In genomic region chr13:51070005-51070649, GRCh38 we compare ENCODE assay signal across 8 cellular contexts. TPM values are rescaled to one million over a fixed set of nuclear protein-coding genes. Genes with fewer than 3 reads are reported as not detected.
A peak's percentile ranks its signal among the peaks of the same experiment; 100 is the strongest.
DNase-seq lines count a peak whose midpoint lies in the region; TF ChIP-seq lines count a peak whose summit lies in the region.

No MANE protein-coding gene starts in this region.

- peak overlapping the region; percentile 39 for H3K9ac ChIP-seq in Loucy (ENCODE audit: low read depth, low read length, poor library complexity, severe bottlenecking)

- H3K36me3 ChIP-seq in Loucy (ENCODE audit: insufficient read depth, low read length) = no peaks in the 10 kb centered on the region
- H3K36me3 ChIP-seq in osteoblast (ENCODE audit: insufficient read depth, low read length) = no peaks in the 10 kb centered on the region
- no peaks in the 10 kb centered on the region for H3K36me3 ChIP-seq in tibial artery

- H3K4me1 ChIP-seq in Loucy (ENCODE audit: insufficient read depth, low read length, poor library complexity, severe bottlenecking) (peaks cover 31% of the 10 kb centered on the region), osteoblast (ENCODE audit: insufficient read depth, low read length) (peaks cover 12% of the 10 kb centered on the region), tibial artery (no peaks in the 10 kb centered on the region)

- intact Hi-C loops in tibial artery (cut with DNase I; ENCODE audit: low total_unique reads) = no loop called here

- H3K79me2 ChIP-seq in Loucy (ENCODE audit: insufficient read depth, low read length) (no peaks in the 10 kb centered on the region), osteoblast (ENCODE audit: insufficient read depth, low read length) (no peaks in the 10 kb centered on the region)

- no peaks in the 10 kb centered on the region for H3K9me2 ChIP-seq in Loucy (replicated peaks; ENCODE audit: low read depth, low read length)

- DNase-seq in Daoy (ENCODE audit: low read depth) (peak; percentile 75), GOT3 (lab: John Stamatoyannopoulos, UW) (peak; percentile 35), SHP77 treated with DMSO at 0.1 percent for 48 hours (lab: John Stamatoyannopoulos, UW) (peak; percentile 68), foreskin melanocyte (peak; percentile 73), osteoblast (ENCODE audit: insufficient read length, low spot score, missing footprints) (peak; percentile 90), tibial artery (peak; percentile 73 to 85)
- DNase-seq in activated T-helper 9 cell treated with anti-CD3 and anti-CD28 coated beads, Interleukin-2, amount 50 U/mL, for 16 hours (ENCODE audit: low read depth) = peak; percentile 65

- H3K9me3 ChIP-seq in Loucy (ENCODE audit: insufficient read depth, low read depth, low read length) (no peaks in the 10 kb centered on the region), osteoblast (ENCODE audit: low read depth, low read length) (no peaks in the 10 kb centered on the region), tibial artery (no peaks in the 10 kb centered on the region)

- H3K4me3 ChIP-seq in Loucy (ENCODE audit: low read length, poor library complexity, severe bottlenecking) (peak overlapping the region; percentile 3), osteoblast (ENCODE audit: insufficient read depth, low read length) (no peak overlapping the region), tibial artery (no peak overlapping the region)

- H3F3A ChIP-seq in Loucy (ENCODE audit: low read depth) = 0 out of 2 replicates have a peak, but pooled peaks cover 4% of the 10 kb centered on the region

- H3K4me2 ChIP-seq in Loucy (ENCODE audit: low read depth, low read length, poor library complexity, severe bottlenecking) (peak overlapping the region; percentile 41), osteoblast (ENCODE audit: insufficient read depth, low read length) (peak overlapping the region; percentile 29)

- H3K27ac ChIP-seq in osteoblast (ENCODE audit: low read depth, low read length) (no peak overlapping the region), tibial artery (no peak overlapping the region)

- peak; percentile 99 for TF ChIP-seq CTCF in Loucy (conservative IDR thresholded peaks at IDR 0.05; ENCODE audit: low read length)
- TF ChIP-seq CTCF in osteoblast (IDR thresholded peaks at IDR 0.05; ENCODE audit: extremely low read depth, low read depth, low read length) = peak; percentile 97
- TF ChIP-seq CTCF in tibial artery (IDR thresholded peaks at IDR 0.05) = peak; percentile 85 to 88

- H2AFZ ChIP-seq in Loucy (ENCODE audit: low read length) (peak overlapping the region; percentile 67), osteoblast (ENCODE audit: low read length) (peak overlapping the region; percentile 58)

- H3K27me3 ChIP-seq in Loucy (ENCODE audit: insufficient read depth, low read length, poor library complexity, severe bottlenecking) (no peaks in the 10 kb centered on the region), osteoblast (ENCODE audit: insufficient read depth, low read length) (peaks cover 11% of the 10 kb centered on the region), tibial artery (peaks cover 0 to 9% of the 10 kb centered on the region in 2 donors)

- no peaks in the 10 kb centered on the region for H4K20me1 ChIP-seq in Loucy (ENCODE audit: insufficient read depth, low read length, poor library complexity, severe bottlenecking)
- no peaks in the 10 kb centered on the region for H4K20me1 ChIP-seq in osteoblast (ENCODE audit: insufficient read depth, low read length)

RNA-seq across cellular contexts. Expression of gene C13orf42, which starts 40.9 kb away (rescaled TPM):
- not detected in 2 replicates for total RNA-seq in Daoy (2014; rRNA removed; shearing (Covaris generic))
- not detected in 2 replicates for total RNA-seq in osteoblast

Comparison
In these comparisons a context has a peak if more than half of its experiments do, and no peak if none do; other contexts are left out.
1. DNase-seq: peak in every context shown above with its lines; median percentile 90 in osteoblast; 79 in tibial artery; 75 in Daoy; 73 in foreskin melanocyte; 68 in SHP77 treated with DMSO at 0.1 percent for 48 hours; 65 in activated T-helper 9 cell treated with anti-CD3 and anti-CD28 coated beads, Interleukin-2, amount 50 U/mL, for 16 hours; 35 in GOT3.